17 cellular contexts compared by ENCODE assay signal in genomic region chr7:2996141-2996540, GRCh38.
"Had no signal": no experiment of that assay in that cellular context is flagged by ENCODE, and none has a peak within 500 bp of the region (broad histone marks: within the 10 kb centered on the region; RNA-seq: fewer than 3 reads in every experiment).

No MANE protein-coding gene starts in this region.

- DNase-seq: activated CD4-positive, alpha-beta T cell treated with anti-CD3 and anti-CD28 coated beads, Interleukin-2, amount 10 ng/mL, durations not matched to agents 7 days and 5 days; activated CD4-positive, CD25-positive, alpha-beta regulatory T cell; activated CD8-positive, alpha-beta memory T cell treated with anti-CD3 and anti-CD28 coated beads for 24 hours; activated naive CD4-positive, alpha-beta T cell treated with anti-CD3 and anti-CD28 coated beads, Interleukin-2, amount 50 U/mL, for 16 hours; erythroblast; heart right ventricle; small intestine; stimulated activated CD4-positive, alpha-beta T cell treated with anti-CD3 and anti-CD28 coated beads, Interleukin-4, amount 100 ng/mL, for 4 hours; stimulated activated CD8-positive, alpha-beta memory T cell treated with anti-CD3 and anti-CD28 coated beads, Interleukin-4, amount 100 ng/mL, for 48 hours; stimulated activated naive CD8-positive, alpha-beta T cell treated with anti-CD3 and anti-CD28 coated beads, Interleukin-15, Interleukin-2, amounts not matched to agents 100 U/mL and 50 U/mL, for 24 hours had no signal

- H3K4me1 Mint-ChIP-seq: nephron had no signal

- H3K27ac ChIP-seq: gastroesophageal sphincter, heart right ventricle, prostate gland, suprapubic skin had no signal

- H3K27me3 Mint-ChIP-seq: activated CD4-positive, alpha-beta T cell treated with anti-CD3 and anti-CD28 coated beads, Interleukin-2, amount 10 ng/mL, durations not matched to agents 7 days and 5 days; type B pancreatic cell had no signal

- H3K9me3 ChIP-seq: prostate gland, suprapubic skin had no signal

- H3K27ac Mint-ChIP-seq: nephron, type B pancreatic cell had no signal

- H3K27me3 ChIP-seq: gastroesophageal sphincter, heart right ventricle had no signal

- H3K4me3 ChIP-seq: gastroesophageal sphincter, heart right ventricle, lung, prostate gland, suprapubic skin had no signal

- ATAC-seq: gastroesophageal sphincter; heart right ventricle; right cardiac atrium; stimulated activated naive CD8-positive, alpha-beta T cell treated with anti-CD3 and anti-CD28 coated beads, Interleukin-15, Interleukin-2, amounts not matched to agents 100 U/mL and 50 U/mL, for 24 hours had no signal

- H3K4me3 Mint-ChIP-seq: activated CD4-positive, alpha-beta T cell treated with anti-CD3 and anti-CD28 coated beads, Interleukin-2, amount 10 ng/mL, durations not matched to agents 7 days and 5 days; nephron; type B pancreatic cell had no signal

- H3K4me1 ChIP-seq: gastroesophageal sphincter, heart right ventricle, prostate gland had no signal

- H3K36me3 ChIP-seq: gastroesophageal sphincter, heart right ventricle, prostate gland, suprapubic skin had no signal
